17 cellular contexts compared by ENCODE assay signal in the genomic region with DNA sequence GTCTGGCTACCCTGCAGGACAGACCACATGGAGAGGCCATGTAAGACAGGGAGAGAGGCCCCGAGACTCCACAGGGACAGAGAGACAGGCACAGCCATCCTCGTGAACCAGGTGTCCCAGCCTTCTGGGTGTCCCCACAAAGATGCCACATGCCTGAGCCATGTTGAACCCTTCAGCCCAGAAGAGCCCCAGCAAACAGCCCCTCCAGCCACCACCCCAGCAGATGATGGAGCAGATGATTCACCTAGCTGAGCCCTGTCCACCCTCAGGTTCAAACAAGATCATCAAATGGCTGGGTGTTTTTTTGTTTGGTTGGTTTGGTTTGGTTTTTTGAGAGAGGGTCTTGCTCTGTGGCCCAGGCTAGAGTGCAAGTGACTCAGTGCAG.
A peak's percentile ranks its signal among the peaks of the same experiment; 100 is the strongest.
DNase-seq lines count a peak whose midpoint lies in the region; ATAC-seq and TF ChIP-seq lines count a peak whose summit lies in the region.
"Had no signal": no experiment of that assay in that cellular context is flagged by ENCODE, and none has a peak within 500 bp of the region (broad histone marks: within the 10 kb centered on the region; RNA-seq: fewer than 3 reads in every experiment).

No MANE protein-coding gene starts in this region.

- intact Hi-C loops in tibial artery (cut with DNase I; ENCODE audit: low total_unique reads), result no loop called here
- intact Hi-C loops in naive thymus-derived CD4-positive, alpha-beta T cell (cut with micrococcal nuclease), result no loop called here

- H3K27ac Mint-ChIP-seq in HFFc6 (peak overlapping the region; percentile 83), neural crest cell (ENCODE audit: unreplicated experiment) (peak overlapping the region; percentile 71)
- no peak overlapping the region for H3K27ac Mint-ChIP-seq in naive thymus-derived CD4-positive, alpha-beta T cell
- H3K27ac Mint-ChIP-seq: activated CD8-positive, alpha-beta T cell treated with anti-CD3 and anti-CD28 coated beads for 36 hours; T-helper 17 cell; WTC11 had no signal

- H3K36me3 ChIP-seq in brain microvascular endothelial cell (replicated peaks) (no peaks in the 10 kb centered on the region), tibial artery (no peaks in the 10 kb centered on the region)
- peaks cover 0 to 10% (median 0%) of the 10 kb centered on the region in 3 experiments for H3K36me3 ChIP-seq in naive thymus-derived CD4-positive, alpha-beta T cell (ENCODE audit: control insufficient read depth in 2 of 3, insufficient read depth in 3 of 3, low read length in 3 of 3)
- H3K36me3 ChIP-seq: BLaER1, left lung had no signal

- TF ChIP-seq CTCF in HFFc6 (IDR thresholded peaks at IDR 0.05), result no peak
- TF ChIP-seq CTCF in brain microvascular endothelial cell (IDR thresholded peaks at IDR 0.05; ENCODE audit: low read depth, low read length, missing control alignments), result no peak
- no peak for TF ChIP-seq CTCF in neural crest cell (conservative IDR thresholded peaks at IDR 0.05)
- no peak for TF ChIP-seq CTCF in tibial artery (IDR thresholded peaks at IDR 0.05)

- ATAC-seq in naive thymus-derived CD4-positive, alpha-beta T cell, result no peak
- ATAC-seq: activated CD8-positive, alpha-beta T cell treated with anti-CD3 and anti-CD28 coated beads for 36 hours; T-helper 17 cell had no signal

- peaks cover 9% of the 10 kb centered on the region; the same call in 1 of the 2 replicates for H3K36me3 Mint-ChIP-seq in HFFc6 (ENCODE audit: low read depth)
- no peaks in the 10 kb centered on the region for H3K36me3 Mint-ChIP-seq in neural crest cell (ENCODE audit: low read depth)
- peaks cover 15 to 35% (median 32%) of the 10 kb centered on the region in 5 donors for H3K36me3 Mint-ChIP-seq in naive thymus-derived CD4-positive, alpha-beta T cell
- H3K36me3 Mint-ChIP-seq: WTC11 had no signal

- no peaks in the 10 kb centered on the region for H3K9me3 ChIP-seq in tibial artery
- no peaks in the 10 kb centered on the region for H3K9me3 ChIP-seq in naive thymus-derived CD4-positive, alpha-beta T cell (ENCODE audit: control insufficient read depth in 2 of 3, low read length in 3 of 3)

- peak overlapping the region; percentile 42; the same call in 1 of the 2 replicates for H3K4me3 Mint-ChIP-seq in HFFc6
- H3K4me3 Mint-ChIP-seq in neural crest cell, result no peak overlapping the region
- no peak overlapping the region for H3K4me3 Mint-ChIP-seq in naive thymus-derived CD4-positive, alpha-beta T cell
- H3K4me3 Mint-ChIP-seq: activated CD8-positive, alpha-beta T cell treated with anti-CD3 and anti-CD28 coated beads for 36 hours; T-helper 17 cell had no signal

- no peaks in the 10 kb centered on the region for H3K27me3 ChIP-seq in brain microvascular endothelial cell (replicated peaks)
- H3K27me3 ChIP-seq in tibial artery, result no peaks in the 10 kb centered on the region
- H3K27me3 ChIP-seq in naive thymus-derived CD4-positive, alpha-beta T cell (ENCODE audit: control insufficient read depth in 2 of 2, insufficient read depth in 2 of 2, low read length in 2 of 2), result no peaks in the 10 kb centered on the region
- H3K27me3 ChIP-seq: BLaER1, left lung had no signal

- in situ Hi-C loops in brain microvascular endothelial cell (cut with HindIII; ENCODE audit: low pct_ligation_motif_present, low sequenced_read_pairs), result no loop called here

- H3K27ac ChIP-seq in brain microvascular endothelial cell, result peak overlapping the region; percentile 99
- peak overlapping the region; percentile 79 to 80 for H3K27ac ChIP-seq in tibial artery
- no peak overlapping the region for H3K27ac ChIP-seq in naive thymus-derived CD4-positive, alpha-beta T cell (ENCODE audit: low read depth, low read length)
- H3K27ac ChIP-seq: BLaER1, foreskin keratinocyte, left lung had no signal

- H3K4me3 ChIP-seq in brain microvascular endothelial cell (ENCODE audit: low read depth, low read length) (no peak overlapping the region), tibial artery (no peak overlapping the region)
- H3K4me3 ChIP-seq in naive thymus-derived CD4-positive, alpha-beta T cell (ENCODE audit: low read length), result no peak overlapping the region
- H3K4me3 ChIP-seq: BLaER1, left lung had no signal

- CTCF ChIA-PET in naive thymus-derived CD4-positive, alpha-beta T cell (lab: Charles Lee), result no interaction called here

- peaks cover 18% of the 10 kb centered on the region for H3K27me3 Mint-ChIP-seq in HFFc6 (ENCODE audit: insufficient read depth)
- H3K27me3 Mint-ChIP-seq in neural crest cell (ENCODE audit: low read depth), result no peaks in the 10 kb centered on the region
- peaks cover 0 to 9% (median 0%) of the 10 kb centered on the region in 5 donors for H3K27me3 Mint-ChIP-seq in naive thymus-derived CD4-positive, alpha-beta T cell

- H3K4me1 Mint-ChIP-seq in HFFc6 (ENCODE audit: low read depth), result peaks cover 28% of the 10 kb centered on the region
- H3K4me1 Mint-ChIP-seq in neural crest cell, result peaks cover 16% of the 10 kb centered on the region
- H3K4me1 Mint-ChIP-seq in naive thymus-derived CD4-positive, alpha-beta T cell, result peaks cover 0 to 4% (median 0%) of the 10 kb centered on the region in 7 donors

- H3K9me3 Mint-ChIP-seq in HFFc6, result peaks cover 15% of the 10 kb centered on the region
- H3K9me3 Mint-ChIP-seq in neural crest cell, result no peaks in the 10 kb centered on the region
- H3K9me3 Mint-ChIP-seq in naive thymus-derived CD4-positive, alpha-beta T cell, result peaks cover 8 to 25% (median 16%) of the 10 kb centered on the region in 11 donors
- H3K9me3 Mint-ChIP-seq: WTC11 had no signal

- H3K4me1 ChIP-seq in tibial artery, result peaks cover 0 to 41% (median 28%) of the 10 kb centered on the region in 4 donors
- H3K4me1 ChIP-seq in naive thymus-derived CD4-positive, alpha-beta T cell (ENCODE audit: control insufficient read depth in 2 of 2, insufficient read depth in 2 of 2, low read length in 2 of 2), result no peaks in the 10 kb centered on the region
- H3K4me1 ChIP-seq: foreskin keratinocyte had no signal

- POLR2A ChIA-PET in naive thymus-derived CD4-positive, alpha-beta T cell (lab: Charles Lee), result no interaction called here

- DNase-seq in HFFc6, result no peak
- no peak for DNase-seq in brain microvascular endothelial cell
- no peak for DNase-seq in neural crest cell (ENCODE audit: low read depth, low spot score)
- peak in 1 of 2 donors; percentile 52 for DNase-seq in tibial artery
- DNase-seq in A172 (ENCODE audit: low spot score), result no peak
- DNase-seq in naive thymus-derived CD4-positive, alpha-beta T cell, result no peak
- DNase-seq in pons (ENCODE audit: low spot score), result no peak
- DNase-seq: activated CD8-positive, alpha-beta T cell treated with anti-CD3 and anti-CD28 coated beads for 36 hours; NCI-H1694; NCI-H510A; stimulated activated CD4-positive, alpha-beta T cell treated with anti-CD3 and anti-CD28 coated beads, Interleukin-15, amount 100 ng/mL, for 24 hours; stimulated activated naive CD4-positive, alpha-beta T cell; T-helper 17 cell had no signal

Comparison
In these comparisons a context has a peak if more than half of its experiments do, and no peak if none do; other contexts are left out.
1. H3K27ac Mint-ChIP-seq: peak in HFFc6 (single experiment) and neural crest cell (single experiment); none in naive thymus-derived CD4-positive, alpha-beta T cell (0 of 9).